Comparison of ENCODE assay signal across 31 cellular contexts in the genomic region with DNA sequence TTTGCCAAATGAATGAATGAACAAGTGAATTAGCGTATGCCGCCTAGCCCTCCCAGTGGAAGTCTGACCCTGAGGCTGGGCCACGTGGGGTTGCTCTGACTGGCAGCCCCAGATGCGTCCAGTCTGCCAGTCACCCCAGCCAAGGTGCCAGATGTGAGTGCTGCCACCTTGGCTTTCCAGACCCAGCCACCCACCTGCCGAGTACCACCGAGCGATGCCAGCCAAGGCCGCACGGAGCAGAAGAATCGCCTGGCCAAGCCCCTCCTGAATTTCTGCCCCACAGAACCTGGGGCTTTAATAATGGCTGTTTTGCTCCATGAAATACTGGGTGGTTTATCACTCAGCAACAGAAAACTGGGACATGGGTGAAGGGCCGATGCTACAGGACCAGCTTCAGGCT. TPM values are rescaled to one million over a fixed set of nuclear protein-coding genes. Genes with fewer than 3 reads are reported as not detected.
"Had no signal": no experiment of that assay in that cellular context is flagged by ENCODE, and none has a peak within 500 bp of the region (broad histone marks: within the 10 kb centered on the region; RNA-seq: fewer than 3 reads in every experiment).

No MANE protein-coding gene starts in this region.

- H3K27ac Mint-ChIP-seq: dendritic cell treated with granulocyte-macrophage colony-stimulating factor and Interleukin-4, amounts not matched to agents 40 ng/mL and 50 ng/mL, for 4 days; endodermal cell; naive thymus-derived CD4-positive, alpha-beta T cell; nephron; stimulated activated effector memory CD8-positive, alpha-beta T cell treated with anti-CD3 and anti-CD28 coated beads, Interleukin-12 subunit alpha, Interleukin-12 subunit beta, amount 100 ng/mL, for 72 hours had no signal

- H3K9me3 ChIP-seq: colonic mucosa, esophagus muscularis mucosa, gastroesophageal sphincter, heart left ventricle, pancreas, right lobe of liver, stomach, thyroid gland, vagina had no signal

- H3K27me3 Mint-ChIP-seq: dendritic cell treated with granulocyte-macrophage colony-stimulating factor and Interleukin-4, amounts not matched to agents 40 ng/mL and 50 ng/mL, for 4 days had no signal

- H3K4me1 Mint-ChIP-seq: naive thymus-derived CD4-positive, alpha-beta T cell had no signal

- H3K27ac ChIP-seq: colonic mucosa, esophagus muscularis mucosa, foreskin keratinocyte, gastroesophageal sphincter, heart left ventricle, pancreas, right lobe of liver, stomach, thyroid gland, vagina had no signal

- H3K9me3 Mint-ChIP-seq: dendritic cell treated with granulocyte-macrophage colony-stimulating factor and Interleukin-4, amounts not matched to agents 40 ng/mL and 50 ng/mL, for 4 days; endodermal cell; nephron; stimulated activated effector memory CD8-positive, alpha-beta T cell treated with anti-CD3 and anti-CD28 coated beads, Interleukin-12 subunit alpha, Interleukin-12 subunit beta, amount 100 ng/mL, for 72 hours had no signal

- H3K4me3 ChIP-seq: colonic mucosa, esophagus muscularis mucosa, gastroesophageal sphincter, heart left ventricle, pancreas, right lobe of liver, stomach, thyroid gland, vagina had no signal

- H3K27me3 ChIP-seq: colonic mucosa, foreskin keratinocyte, pancreas, right lobe of liver, thyroid gland, vagina had no signal

- H3K4me3 Mint-ChIP-seq: dendritic cell treated with granulocyte-macrophage colony-stimulating factor and Interleukin-4, amounts not matched to agents 40 ng/mL and 50 ng/mL, for 4 days; endodermal cell; naive thymus-derived CD4-positive, alpha-beta T cell; nephron; stimulated activated effector memory CD8-positive, alpha-beta T cell treated with anti-CD3 and anti-CD28 coated beads, Interleukin-12 subunit alpha, Interleukin-12 subunit beta, amount 100 ng/mL, for 72 hours had no signal

- ATAC-seq: foreskin keratinocyte; gastroesophageal sphincter; heart left ventricle; naive thymus-derived CD4-positive, alpha-beta T cell; pancreas; right lobe of liver; stimulated activated effector memory CD8-positive, alpha-beta T cell treated with anti-CD3 and anti-CD28 coated beads, Interleukin-12 subunit alpha, Interleukin-12 subunit beta, amount 100 ng/mL, for 72 hours had no signal

- H3K4me1 ChIP-seq: foreskin keratinocyte had no signal

- H3K36me3 ChIP-seq: colonic mucosa, esophagus muscularis mucosa, gastroesophageal sphincter, heart left ventricle, pancreas, right lobe of liver, stomach, thyroid gland, vagina had no signal

- DNase-seq: colonic mucosa; effector CD8-positive, alpha-beta T cell; endodermal cell; foreskin keratinocyte; hippocampal formation; kidney glomerular epithelial cell; mammary epithelial cell; mesendoderm; midbrain; naive thymus-derived CD4-positive, alpha-beta T cell; occipital lobe; retina; small intestine; stimulated activated CD4-positive, alpha-beta T cell treated with anti-CD3 and anti-CD28 coated beads, Interleukin-1b, Interleukin-23, amount 100 ng/mL, for 48 hours; stimulated activated CD4-positive, alpha-beta T cell treated with anti-CD3 and anti-CD28 coated beads, Interleukin-4, amount 100 ng/mL, for 24 hours; stimulated activated naive CD4-positive, alpha-beta T cell treated with Interleukin-2 at 50 U/mL for 16 hours; stomach; thyroid gland; trophoblast cell had no signal

- FAIRE-seq: endothelial cell of umbilical vein, islet of Langerhans, pancreas, small intestine had no signal

- H3K36me3 Mint-ChIP-seq: naive thymus-derived CD4-positive, alpha-beta T cell; stimulated activated effector memory CD8-positive, alpha-beta T cell treated with anti-CD3 and anti-CD28 coated beads, Interleukin-12 subunit alpha, Interleukin-12 subunit beta, amount 100 ng/mL, for 72 hours had no signal

RNA-seq across cellular contexts. Expression of gene ADRA2C, which starts 59.3 kb away (rescaled TPM):
- total RNA-seq: epithelial cell of proximal tubule; naive thymus-derived CD4-positive, alpha-beta T cell had no signal
- polyA plus RNA-seq: naive thymus-derived CD4-positive, alpha-beta T cell had no signal
